Comparison of ENCODE assay signal across 13 cellular contexts in genomic region chr20:54284928-54285704, GRCh38.
DNase-seq lines count a peak whose midpoint lies in the region; TF ChIP-seq lines count a peak whose summit lies in the region.
"Had no signal": no experiment of that assay in that cellular context is flagged by ENCODE, and none has a peak within 500 bp of the region (broad histone marks: within the 10 kb centered on the region; RNA-seq: fewer than 3 reads in every experiment).

No MANE protein-coding gene starts in this region.

- TF ChIP-seq CTCF in colonic mucosa (IDR thresholded peaks at IDR 0.05), result no peak

- H3K4me3 ChIP-seq in colonic mucosa, result no peak overlapping the region
- H3K4me3 ChIP-seq: BLaER1 treated with 17β-estradiol and CSF1 and Interleukin-3, amounts not matched to agents 10 nM and 100 nM; right atrium auricular region had no signal

- H3K9me3 ChIP-seq in colonic mucosa, result no peaks in the 10 kb centered on the region
- H3K9me3 ChIP-seq: right atrium auricular region had no signal

- no peak overlapping the region for H3K27ac ChIP-seq in epithelial cell of prostate
- H3K27ac ChIP-seq in colonic mucosa, result no peak overlapping the region
- H3K27ac ChIP-seq: right atrium auricular region had no signal

- H3K36me3 ChIP-seq in colonic mucosa, result no peaks in the 10 kb centered on the region
- H3K36me3 ChIP-seq: BLaER1 treated with 17β-estradiol and CSF1 and Interleukin-3, amounts not matched to agents 10 nM and 100 nM; right atrium auricular region had no signal

- H3K9ac ChIP-seq in colonic mucosa (ENCODE audit: low read depth in 2 of 2, low read length in 2 of 2), result no peak overlapping the region

- no peaks in the 10 kb centered on the region for H3K4me1 ChIP-seq in colonic mucosa
- H3K4me1 ChIP-seq: right atrium auricular region had no signal

- intact Hi-C loops in colonic mucosa (cut with DNase I), result no loop called here

- DNase-seq in stimulated activated CD4-positive, alpha-beta T cell treated with anti-CD3 and anti-CD28 coated beads, Interleukin-12 subunit alpha, Interleukin-12 subunit beta, amount 100 ng/mL, for 24 hours (ENCODE audit: low read depth in 2 of 2), result peak; percentile 15 to 26
- no peak for DNase-seq in stimulated activated CD4-positive, alpha-beta T cell treated with anti-CD3 and anti-CD28 coated beads, Interleukin-4, amount 100 ng/mL, for 1 hour
- peak; percentile 53 for DNase-seq in RKO (ENCODE audit: low spot score)
- peak; percentile 6 for DNase-seq in epithelial cell of prostate (ENCODE audit: low read depth, low spot score)
- DNase-seq in amniotic stem cell (lab: John Stamatoyannopoulos, UW), result no peak
- DNase-seq in colonic mucosa, result no peak
- DNase-seq in iPS-NIHi11 (ENCODE audit: low spot score), result no peak
- DNase-seq in hippocampal formation (lab: John Stamatoyannopoulos, UW), result no peak
- DNase-seq: immature natural killer cell, NCI-H1417 treated with DMSO at 0.1 percent for 48 hours, NCI-H526 treated with DMSO at 0.1 percent for 48 hours had no signal

- H3K27me3 ChIP-seq in colonic mucosa, result no peaks in the 10 kb centered on the region
- H3K27me3 ChIP-seq: BLaER1 treated with 17β-estradiol and CSF1 and Interleukin-3, amounts not matched to agents 10 nM and 100 nM; right atrium auricular region had no signal

Comparison
In these comparisons a context has a peak if more than half of its experiments do, and no peak if none do; other contexts are left out.
1. DNase-seq: peak in stimulated activated CD4-positive, alpha-beta T cell treated with anti-CD3 and anti-CD28 coated beads, Interleukin-12 subunit alpha, Interleukin-12 subunit beta, amount 100 ng/mL, for 24 hours (2 of 2), RKO (single experiment) and epithelial cell of prostate (single experiment); none in stimulated activated CD4-positive, alpha-beta T cell treated with anti-CD3 and anti-CD28 coated beads, Interleukin-4, amount 100 ng/mL, for 1 hour (single experiment), amniotic stem cell (single experiment), colonic mucosa (single experiment), iPS-NIHi11 (single experiment) and hippocampal formation (0 of 2).